In the genomic region with DNA sequence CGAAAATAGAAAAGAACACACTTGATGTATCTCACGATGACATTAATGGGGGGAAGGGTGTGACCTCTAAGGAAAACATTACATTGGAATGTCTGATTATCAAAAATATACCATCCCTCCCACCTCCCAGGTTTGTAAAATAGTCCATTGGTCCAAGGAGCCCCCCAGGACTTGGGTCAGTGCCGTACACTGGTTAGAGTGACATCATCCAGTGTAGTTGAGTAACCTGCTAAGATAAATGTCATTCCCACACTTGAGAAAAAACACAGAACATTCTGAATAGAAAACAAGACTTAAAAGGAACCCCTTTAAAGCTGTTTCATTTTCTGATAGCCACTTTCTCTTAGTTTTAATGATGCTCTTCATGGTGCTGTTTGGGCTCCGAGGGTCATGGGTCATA, we compare ENCODE assay signal across 17 cellular contexts. TPM values are rescaled to one million over a fixed set of nuclear protein-coding genes. Genes with fewer than 3 reads are reported as not detected.
DNase-seq lines count a peak whose midpoint lies in the region; ATAC-seq, FAIRE-seq and TF ChIP-seq lines count a peak whose summit lies in the region.
"Had no signal": no experiment of that assay in that cellular context is flagged by ENCODE, and none has a peak within 500 bp of the region (broad histone marks: within the 10 kb centered on the region; RNA-seq: fewer than 3 reads in every experiment).

No MANE protein-coding gene starts in this region.

- POLR2A ChIA-PET in IMR-90 (lab: Charles Lee; ENCODE audit: unreplicated experiment) (no interaction called here), K562 (lab: Yijun Ruan, JAX) (interaction anchor here (1.2 kb wide), 1 partner anchor 11 kb away, joined by 3 read pairs; no protein-coding TSS in a partner anchor)

- no peak overlapping the region for H3K4me3 ChIP-seq in IMR-90 (ENCODE audit: insufficient read depth, low read depth, low read length)
- H3K4me3 ChIP-seq in K562, result no peak overlapping the region
- H3K4me3 ChIP-seq in fibroblast of villous mesenchyme (ENCODE audit: low read depth, low read length), result no peak overlapping the region
- H3K4me3 ChIP-seq in uterus, result no peak overlapping the region
- H3K4me3 ChIP-seq in left lung, result no peak overlapping the region
- H3K4me3 ChIP-seq: BLaER1 treated with 17β-estradiol and CSF1 and Interleukin-3, amounts not matched to agents 10 nM and 100 nM; GM12878 had no signal

- in situ Hi-C loops in IMR-90 (cut with MboI; ENCODE audit: low sequenced_read_pairs) (no loop called here), K562 (cut with MboI) (no loop called here)

- H3K4me1 ChIP-seq in IMR-90 (ENCODE audit: control insufficient read depth, insufficient read depth, low read length) (peaks cover 4% of the 10 kb centered on the region), K562 (replicated peaks in 1 of 2; ENCODE audit: control insufficient read depth in 2 of 2, insufficient read depth in 2 of 2, low read length in 2 of 2) (no peaks in the 10 kb centered on the region), uterus (no peaks in the 10 kb centered on the region), left lung (peaks cover 0 to 19% of the 10 kb centered on the region in 2 donors)
- H3K4me1 ChIP-seq: BLaER1 treated with 17β-estradiol and CSF1 and Interleukin-3, amounts not matched to agents 10 nM and 100 nM had no signal

- TF ChIP-seq EP300 in K562 (IDR thresholded peaks at IDR 0.05; ENCODE audit: low read length), result no peak

- H3K79me1 ChIP-seq in IMR-90 (ENCODE audit: low read depth in 1 of 2, low read length in 2 of 2), result peaks cover 4 to 5% of the 10 kb centered on the region in 2 experiments; a peak in 2 of 4 replicates

- no peak overlapping the region for H3K56ac ChIP-seq in IMR-90 (ENCODE audit: extremely low read depth, insufficient read depth, low read length)

- H3K27me3 ChIP-seq in IMR-90 (ENCODE audit: control insufficient read depth, insufficient read depth, low read length) (no peaks in the 10 kb centered on the region), K562 (ENCODE audit: control insufficient read depth in 2 of 2, insufficient read depth in 2 of 2, low read length in 2 of 2) (peaks cover 9 to 15% of the 10 kb centered on the region in 2 experiments; a peak in 4 of 5 replicates), uterus (no peaks in the 10 kb centered on the region), left lung (no peaks in the 10 kb centered on the region)
- H3K27me3 ChIP-seq: BLaER1 treated with 17β-estradiol and CSF1 and Interleukin-3, amounts not matched to agents 10 nM and 100 nM had no signal

- no peak overlapping the region for H2BK15ac ChIP-seq in IMR-90 (ENCODE audit: low read depth, low read length)

- dilution Hi-C loops in IMR-90 (cut with HindIII; ENCODE audit: low sequenced_read_pairs, unreplicated experiment), result loop anchor here (25.0 kb wide), 1 partner anchor 309 kb away; the partner anchor contains the start of gene C1orf162

- H4K20me1 ChIP-seq in IMR-90 (ENCODE audit: insufficient read depth, low read length), result no peaks in the 10 kb centered on the region
- no peaks in the 10 kb centered on the region; the same call in 1 of the 2 replicates for H4K20me1 ChIP-seq in K562 (replicated peaks; ENCODE audit: control insufficient read depth, insufficient read depth, low read length)

- H3K36me3 ChIP-seq in IMR-90 (ENCODE audit: control insufficient read depth, insufficient read depth, low read length) (peaks cover 4% of the 10 kb centered on the region), K562 (ENCODE audit: control insufficient read depth, insufficient read depth, low read length) (peaks cover 41% of the 10 kb centered on the region), uterus (no peaks in the 10 kb centered on the region), left lung (peaks cover 0 to 29% of the 10 kb centered on the region in 2 donors)

- TF ChIP-seq CTCF in IMR-90 (conservative IDR thresholded peaks at IDR 0.05; ENCODE audit: low read depth, low read length) (no peak), K562 (IDR thresholded peaks at IDR 0.05 in 2 of 3, conservative IDR thresholded peaks at IDR 0.05 in 1 of 3; ENCODE audit: insufficient read depth in 2 of 3, low read depth in 1 of 3, low read length in 3 of 3) (no peak), fibroblast of villous mesenchyme (IDR thresholded peaks at IDR 0.05; ENCODE audit: insufficient read depth, low read depth, low read length) (no peak), uterus (IDR thresholded peaks at IDR 0.05) (no peak), left lung (IDR thresholded peaks at IDR 0.05) (no peak)

- CTCF ChIA-PET in IMR-90 (lab: Yijun Ruan, JAX), result interaction anchor here (0.6 to 2.5 kb wide), 2 partner anchors 263 to 696 kb away, joined by 3 to 9 read pairs; no protein-coding TSS in a partner anchor
- CTCF ChIA-PET in K562 (lab: Yijun Ruan, JAX; ENCODE audit: low intra/inter-chr PET ratio), result interaction anchor here (1.4 to 5.1 kb wide), 3 partner anchors 56 to 1141 kb away, joined by 3 to 61 read pairs (median 39); no protein-coding TSS in a partner anchor

- FAIRE-seq in K562 (lab: Jason Lieb, UNC), result no peak
- FAIRE-seq: GM12878, GM18507 had no signal

- H2BK5ac ChIP-seq in IMR-90 (ENCODE audit: low read depth, low read length, poor library complexity, severe bottlenecking), result no peak overlapping the region

- WGBS in IMR-90 (ENCODE audit: extremely low coverage in 2 of 2, insufficient read length in 1 of 2), 2 experiments, result no CpG with 5 or more reads among the region's 4 CpGs
- 62% methylated on average over 4 of the region's 4 CpGs for WGBS in K562 (ENCODE audit: insufficient coverage, low coverage, missing lambda C conversion rate)

- no peak overlapping the region for H2BK20ac ChIP-seq in IMR-90 (ENCODE audit: low read depth, low read length)

- no peak overlapping the region for H2BK120ac ChIP-seq in IMR-90 (ENCODE audit: low read depth, low read length)

- TF ChIP-seq RAD21 in IMR-90 (IDR thresholded peaks at IDR 0.05; ENCODE audit: low read length) (no peak), K562 (CRISPR knock-in tag; conservative IDR thresholded peaks at IDR 0.05 in 1 of 2, IDR thresholded peaks at IDR 0.05 in 1 of 2) (no peak)

- no peak overlapping the region for H4K91ac ChIP-seq in IMR-90 (ENCODE audit: insufficient read depth, low read depth, low read length)

- H3K18ac ChIP-seq in IMR-90 (ENCODE audit: low read depth, low read length), result no peak overlapping the region

- no peak overlapping the region for H4K5ac ChIP-seq in IMR-90 (ENCODE audit: low read depth, low read length)

- H3K4ac ChIP-seq in IMR-90 (ENCODE audit: low read depth, low read length), result no peak overlapping the region

- H3K79me2 ChIP-seq in K562 (ENCODE audit: control insufficient read depth, insufficient read depth, low read length), result peaks cover 3% of the 10 kb centered on the region; the same call in 1 of the 3 replicates

- H3K23ac ChIP-seq in IMR-90 (ENCODE audit: low read depth, low read length), result no peak overlapping the region

- H2AK5ac ChIP-seq in IMR-90 (ENCODE audit: low read depth, low read length), result no peak overlapping the region

- no peak overlapping the region for H4K8ac ChIP-seq in IMR-90 (ENCODE audit: low read depth in 2 of 2, low read length in 2 of 2)

- no TSS peak for BruUV-seq in IMR-90 (replicated peaks; lab: Mats Ljungman, UMichigan)
- BruUV-seq in K562 (replicated peaks; lab: Mats Ljungman, UMichigan), result no TSS peak

- H3K9me1 ChIP-seq in IMR-90 (ENCODE audit: insufficient read depth, low read length) (peaks cover 3% of the 10 kb centered on the region; the same call in 1 of the 2 replicates), K562 (ENCODE audit: control insufficient read depth, insufficient read depth, low read length) (no peaks in the 10 kb centered on the region)

- intact Hi-C loops in IMR-90 (cut with micrococcal nuclease) (no loop called here), K562 (cut with micrococcal nuclease) (no loop called here), uterus (cut with DNase I; ENCODE audit: low total_unique reads) (no loop called here), left lung (cut with DNase I) (no loop called here)

- H2AFZ ChIP-seq in IMR-90 (replicated peaks; ENCODE audit: low read length, poor library complexity) (no peak overlapping the region), K562 (ENCODE audit: low read depth, low read length) (no peak overlapping the region)

- H3K9me3 ChIP-seq in IMR-90 (ENCODE audit: control insufficient read depth, insufficient read depth, low read length), result no peaks in the 10 kb centered on the region
- no peaks in the 10 kb centered on the region for H3K9me3 ChIP-seq in K562 (replicated peaks; ENCODE audit: control insufficient read depth, insufficient read depth, low read depth, low read length)
- H3K9me3 ChIP-seq in uterus, result no peaks in the 10 kb centered on the region
- no peaks in the 10 kb centered on the region for H3K9me3 ChIP-seq in left lung
- H3K9me3 ChIP-seq: BLaER1 treated with 17β-estradiol and CSF1 and Interleukin-3, amounts not matched to agents 10 nM and 100 nM had no signal

- H3K27ac ChIP-seq in IMR-90 (ENCODE audit: insufficient read depth, low read length), result no peak overlapping the region
- no peak overlapping the region for H3K27ac ChIP-seq in K562 (ENCODE audit: extremely low read depth, low read depth, low read length)
- H3K27ac ChIP-seq in uterus, result peak overlapping the region; percentile 12 to 17
- H3K27ac ChIP-seq in left lung, result no peak overlapping the region
- H3K27ac ChIP-seq: BLaER1 treated with 17β-estradiol and CSF1 and Interleukin-3, amounts not matched to agents 10 nM and 100 nM had no signal

- H3K4me2 ChIP-seq in IMR-90 (ENCODE audit: low read depth, low read length) (no peak overlapping the region), K562 (ENCODE audit: insufficient read depth, low read length) (no peak overlapping the region)
- H3K4me2 ChIP-seq: BLaER1 treated with 17β-estradiol and CSF1 and Interleukin-3, amounts not matched to agents 10 nM and 100 nM had no signal

- no peak for TF ChIP-seq POLR2A in IMR-90 (IDR thresholded peaks at IDR 0.05; ENCODE audit: low read depth, low read length)
- no peak for TF ChIP-seq POLR2A in K562 (conservative IDR thresholded peaks at IDR 0.05)
- TF ChIP-seq POLR2A in uterus (IDR thresholded peaks at IDR 0.05), result no peak

- H3K14ac ChIP-seq in IMR-90 (replicated peaks; ENCODE audit: low read depth, low read length), result no peak overlapping the region

- H3K9ac ChIP-seq in IMR-90 (ENCODE audit: low read depth, low read length) (no peak overlapping the region), K562 (ENCODE audit: insufficient read depth in 1 of 2, low read depth in 2 of 2, low read length in 2 of 2) (no peak overlapping the region)

- DNase-seq in IMR-90, result peak; percentile 16
- DNase-seq in K562 (ENCODE audit: extremely low read depth in 1 of 4, low spot score in 3 of 4), result no peak
- peak; percentile 67 for DNase-seq in fibroblast of villous mesenchyme (ENCODE audit: low read depth)
- DNase-seq in uterus, result no peak
- DNase-seq in NK-92 treated with Interleukin-12 subunit alpha and Interleukin-12 subunit beta, amount 100 ng/mL, for 24 hours (lab: John Stamatoyannopoulos, UW), result no peak
- no peak for DNase-seq in left lung
- DNase-seq in NCI-H510A treated with DMSO at 0.1 percent for 48 hours (lab: John Stamatoyannopoulos, UW), result no peak
- DNase-seq: ACHN; CD4-positive, CD25-positive, alpha-beta regulatory T cell; DMS 273 treated with DMSO at 0.1 percent for 48 hours; DMS79; GOT3; H9 had no signal

- H2AK9ac ChIP-seq in IMR-90 (replicated peaks; ENCODE audit: low read depth, low read length, poor library complexity), result no peak overlapping the region

- ATAC-seq in IMR-90 (ENCODE audit: low read depth), result no peak
- no peak for ATAC-seq in K562
- ATAC-seq in left lung, result no peak
- ATAC-seq: GM12878 had no signal

RNA-seq across cellular contexts. Expression of gene DDX20, which starts 15.2 kb away (rescaled TPM):
- total RNA-seq in IMR-90 (2012; rRNA removed), result 10.9 and 14.2 TPM in 2 replicates
- 4.4 and 5.7 TPM in 2 replicates for polyA plus RNA-seq in IMR-90 (2012; rRNA removed)
- polyA plus RNA-seq in IMR-90 (2012; cell fraction: cytosol; rRNA removed), result 1.1 and 1.5 TPM in 2 replicates
- 3.2 and 8.6 TPM in 2 replicates for polyA plus RNA-seq in IMR-90 (2012; cell fraction: nucleus; rRNA removed; ENCODE audit: low replicate concordance)
- total RNA-seq in K562 (2011; cell fraction: chromatin; rRNA removed; ENCODE audit: low replicate concordance), result 11.2 and 36.6 TPM in 2 replicates
- 8.7 and 9.2 TPM in 2 replicates for total RNA-seq in K562 (2011; cell fraction: nucleolus; rRNA removed)
- total RNA-seq in K562 (2011; cell fraction: nucleoplasm; rRNA removed), result 11.8 and 13.9 TPM in 2 replicates
- total RNA-seq in K562 (2014; rRNA removed), result 29.3 and 29.9 TPM in 2 replicates
- 29.6 and 32.6 TPM in 2 replicates for total RNA-seq in K562 (2014; rRNA removed; fragmentation: Illumina TruSeq; extraction: Trizol)
- total RNA-seq in K562 (2015; rRNA removed; fragmentation: Illumina TruSeq; extraction: Trizol), result 30.0 and 33.4 TPM in 2 replicates
- 21.3 and 22.1 TPM in 2 replicates for total RNA-seq in K562 (2021)
- 18.3 and 24.5 TPM in 2 replicates for polyA plus RNA-seq in K562 (2011; rRNA removed)
- 7.0 and 10.0 TPM in 2 replicates for polyA plus RNA-seq in K562 (2011; cell fraction: cytosol; rRNA removed)
- 18.8 and 25.7 TPM in 2 replicates for polyA plus RNA-seq in K562 (2011; cell fraction: nucleus; rRNA removed)
- 10.5 and 14.3 TPM in 2 replicates for polyA plus RNA-seq in K562 (2012)
- 24.5 and 26.1 TPM in 2 replicates for polyA plus RNA-seq in K562 (2014; fragmentation: Illumina TruSeq; extraction: Trizol)
- polyA plus RNA-seq in K562 (2014; fragmentation: Nextera tagmentation; extraction: Ambion mirVana), result 1 to 10 TPM; 8.3 to 8.5 TPM
- polyA plus RNA-seq in K562 (2014; rRNA removed), result 15.3 and 17.6 TPM in 2 replicates
- polyA minus RNA-seq in K562 (2011; rRNA and poly(A)+ RNA removed), result 33.7 and 37.1 TPM in 2 replicates
- polyA minus RNA-seq in K562 (2011; cell fraction: cytosol; rRNA and poly(A)+ RNA removed), result 16.9 and 18.9 TPM in 2 replicates
- 14.1 and 30.2 TPM in 2 replicates for polyA minus RNA-seq in K562 (2011; cell fraction: nucleus; rRNA and poly(A)+ RNA removed)
- total RNA-seq in fibroblast of villous mesenchyme, result 17.1 and 30.7 TPM in 2 replicates
- total RNA-seq in uterus, result 10 to 100 TPM; 13.3 to 38.2 (median 20.1) TPM
- 10 to 100 TPM; 10.6 to 12.2 TPM for total RNA-seq in left lung

RNA-seq across cellular contexts. Expression of gene INKA2, which starts 31.7 kb away (rescaled TPM):
- total RNA-seq in IMR-90 (2012; rRNA removed) (1.7 and 2.2 TPM in 2 replicates), K562 (2014; rRNA removed) (0.27 and 0.41 TPM in 2 replicates), K562 (2014; rRNA removed; fragmentation: Illumina TruSeq; extraction: Trizol) (0.32 and 0.33 TPM in 2 replicates), K562 (2015; rRNA removed; fragmentation: Illumina TruSeq; extraction: Trizol) (0.25 and 0.26 TPM in 2 replicates), K562 (2021) (0.45 and 1.4 TPM in 2 replicates), fibroblast of villous mesenchyme (4.3 and 4.5 TPM in 2 replicates), uterus (10 to 100 TPM in 1 of 4 donors, 1 to 10 TPM in 1, under 1 TPM in 1, not detected in 1; 0.51 to 16.4 (median 6.4) TPM), left lung (10 to 100 TPM in 1 of 2 donors, 1 to 10 TPM in 1; 7.2 to 13.8 TPM)
- polyA plus RNA-seq in IMR-90 (2012; rRNA removed) (1.3 and 2.6 TPM in 2 replicates), K562 (2011; rRNA removed) (0.24 and 0.43 TPM in 2 replicates), K562 (2014; fragmentation: Illumina TruSeq; extraction: Trizol) (0.12 and 0.14 TPM in 2 replicates), K562 (2014; fragmentation: Nextera tagmentation; extraction: Ambion mirVana) (under 1 TPM in 1 of 2 experiments, not detected in 1; 0.04 TPM), K562 (2014; rRNA removed) (0.12 and 0.53 TPM in 2 replicates)
- polyA plus RNA-seq in IMR-90 (2012; cell fraction: cytosol; rRNA removed), result 0.66 and 2.2 TPM in 2 replicates
- polyA plus RNA-seq in IMR-90 (2012; cell fraction: nucleus; rRNA removed; ENCODE audit: low replicate concordance), result 2.8 and 5.6 TPM in 2 replicates
- 0.14 and 0.76 TPM in 2 replicates for total RNA-seq in K562 (2011; cell fraction: chromatin; rRNA removed; ENCODE audit: low replicate concordance)
- total RNA-seq in K562 (2011; cell fraction: nucleolus; rRNA removed), result 0.50 and 0.79 TPM in 2 replicates
- total RNA-seq in K562 (2011; cell fraction: nucleoplasm; rRNA removed), result 0.51 and 0.61 TPM in 2 replicates
- polyA plus RNA-seq in K562 (2011; cell fraction: cytosol; rRNA removed), result 0.35 and 0.75 TPM in 2 replicates
- polyA plus RNA-seq in K562 (2011; cell fraction: nucleus; rRNA removed), result 0.10 and 0.37 TPM in 2 replicates
- polyA plus RNA-seq in K562 (2012), result 0.46 and 0.72 TPM in 2 replicates
- polyA minus RNA-seq in K562 (2011; rRNA and poly(A)+ RNA removed), result 0.49 and 1.9 TPM in 2 replicates
- polyA minus RNA-seq in K562 (2011; cell fraction: cytosol; rRNA and poly(A)+ RNA removed), result 0.29 TPM in 1 of 2 replicates, not detected in the other
- 0.13 and 1.00 TPM in 2 replicates for polyA minus RNA-seq in K562 (2011; cell fraction: nucleus; rRNA and poly(A)+ RNA removed)
- total RNA-seq: A172; CD4-positive, CD25-positive, alpha-beta regulatory T cell had no signal

Comparison
In these comparisons a context has a peak if more than half of its experiments do, and no peak if none do; other contexts are left out.
1. DNase-seq: peak in IMR-90 (single experiment) and fibroblast of villous mesenchyme (single experiment); none in K562 (0 of 4), uterus (0 of 2), NK-92 treated with Interleukin-12 subunit alpha and Interleukin-12 subunit beta, amount 100 ng/mL, for 24 hours (single experiment), left lung (0 of 2) and NCI-H510A treated with DMSO at 0.1 percent for 48 hours (single experiment).
2. H3K27ac ChIP-seq: peak in uterus (2 of 2); none in IMR-90 (single experiment), K562 (single experiment) and left lung (0 of 2).